In genomic region chr6:97392735-97393134, GRCh38 we compare ENCODE assay signal across 26 cellular contexts.
"Had no signal": no experiment of that assay in that cellular context is flagged by ENCODE, and none has a peak within 500 bp of the region (broad histone marks: within the 10 kb centered on the region; RNA-seq: fewer than 3 reads in every experiment).

No MANE protein-coding gene starts in this region.

- DNase-seq: colonic mucosa; effector CD8-positive, alpha-beta T cell; foreskin keratinocyte; heart left ventricle; kidney; naive B cell; occipital lobe; right lobe of liver; spleen; stimulated activated CD4-positive, alpha-beta T cell treated with anti-CD3 and anti-CD28 coated beads, Interleukin-4, amount 100 ng/mL, for 4 hours; stimulated activated naive CD8-positive, alpha-beta T cell treated with anti-CD3 and anti-CD28 coated beads, Interleukin-15, Interleukin-2, amounts not matched to agents 100 U/mL and 50 U/mL, for 24 hours; substantia nigra; testis; tibial artery had no signal

- H3K27ac ChIP-seq: colonic mucosa, esophagus muscularis mucosa, foreskin keratinocyte, gastroesophageal sphincter, heart left ventricle, hepatocyte, parathyroid adenoma, right lobe of liver, spleen, testis, tibial artery had no signal

- H3K36me3 ChIP-seq: colonic mucosa, esophagus muscularis mucosa, gastroesophageal sphincter, heart left ventricle, right lobe of liver, spleen, tibial artery had no signal

- H3K27ac Mint-ChIP-seq: dendritic cell treated with granulocyte-macrophage colony-stimulating factor and Interleukin-4, amounts not matched to agents 40 ng/mL and 50 ng/mL, for 4 days; memory B cell; naive B cell; nephron; progenitor cell of endocrine pancreas; stimulated activated memory B cell treated with anti-CD40 and anti-IgM and Interleukin-4, amounts not matched to agents 10 μg/mL and 1 μg/mL and 100 μg/mL, for 72 hours; type B pancreatic cell had no signal

- H2AFZ ChIP-seq: hepatocyte, parathyroid adenoma had no signal

- H3K27me3 Mint-ChIP-seq: dendritic cell treated with granulocyte-macrophage colony-stimulating factor and Interleukin-4, amounts not matched to agents 40 ng/mL and 50 ng/mL, for 4 days; progenitor cell of endocrine pancreas; type B pancreatic cell had no signal

- H3K4me2 ChIP-seq: hepatocyte had no signal

- H3K27me3 ChIP-seq: colonic mucosa, esophagus muscularis mucosa, foreskin keratinocyte, heart left ventricle, hepatocyte, right lobe of liver, spleen, testis, tibial artery had no signal

- H3K9ac ChIP-seq: parathyroid adenoma had no signal

- H3K4me3 Mint-ChIP-seq: dendritic cell treated with granulocyte-macrophage colony-stimulating factor and Interleukin-4, amounts not matched to agents 40 ng/mL and 50 ng/mL, for 4 days; memory B cell; naive B cell; nephron; stimulated activated memory B cell treated with anti-CD40 and anti-IgM and Interleukin-4, amounts not matched to agents 10 μg/mL and 1 μg/mL and 100 μg/mL, for 72 hours; type B pancreatic cell had no signal

- H3K4me1 ChIP-seq: colonic mucosa, esophagus muscularis mucosa, foreskin keratinocyte, gastroesophageal sphincter, heart left ventricle, parathyroid adenoma, right lobe of liver, spleen, testis, tibial artery had no signal

- ATAC-seq: foreskin keratinocyte; gastroesophageal sphincter; heart left ventricle; left lobe of liver; right lobe of liver; stimulated activated memory B cell treated with anti-CD40 and anti-IgM and Interleukin-4, amounts not matched to agents 10 μg/mL and 1 μg/mL and 100 μg/mL, for 72 hours; stimulated activated naive CD8-positive, alpha-beta T cell treated with anti-CD3 and anti-CD28 coated beads, Interleukin-15, Interleukin-2, amounts not matched to agents 100 U/mL and 50 U/mL, for 24 hours had no signal

- H3K9me3 Mint-ChIP-seq: dendritic cell treated with granulocyte-macrophage colony-stimulating factor and Interleukin-4, amounts not matched to agents 40 ng/mL and 50 ng/mL, for 4 days; memory B cell; naive B cell; nephron; stimulated activated memory B cell treated with anti-CD40 and anti-IgM and Interleukin-4, amounts not matched to agents 10 μg/mL and 1 μg/mL and 100 μg/mL, for 72 hours; type B pancreatic cell had no signal

- H3K9me3 ChIP-seq: colonic mucosa, esophagus muscularis mucosa, gastroesophageal sphincter, heart left ventricle, right lobe of liver, spleen, testis, tibial artery had no signal

- H3K4me3 ChIP-seq: colonic mucosa, esophagus muscularis mucosa, gastroesophageal sphincter, heart left ventricle, hepatocyte, lung, right lobe of liver, spleen, testis, tibial artery had no signal

- H3K36me3 Mint-ChIP-seq: memory B cell; naive B cell; stimulated activated memory B cell treated with anti-CD40 and anti-IgM and Interleukin-4, amounts not matched to agents 10 μg/mL and 1 μg/mL and 100 μg/mL, for 72 hours; type B pancreatic cell had no signal

- H3K4me1 Mint-ChIP-seq: memory B cell; naive B cell; nephron; stimulated activated memory B cell treated with anti-CD40 and anti-IgM and Interleukin-4, amounts not matched to agents 10 μg/mL and 1 μg/mL and 100 μg/mL, for 72 hours had no signal

- H3K79me2 ChIP-seq: hepatocyte, parathyroid adenoma had no signal
